In the genomic region with DNA sequence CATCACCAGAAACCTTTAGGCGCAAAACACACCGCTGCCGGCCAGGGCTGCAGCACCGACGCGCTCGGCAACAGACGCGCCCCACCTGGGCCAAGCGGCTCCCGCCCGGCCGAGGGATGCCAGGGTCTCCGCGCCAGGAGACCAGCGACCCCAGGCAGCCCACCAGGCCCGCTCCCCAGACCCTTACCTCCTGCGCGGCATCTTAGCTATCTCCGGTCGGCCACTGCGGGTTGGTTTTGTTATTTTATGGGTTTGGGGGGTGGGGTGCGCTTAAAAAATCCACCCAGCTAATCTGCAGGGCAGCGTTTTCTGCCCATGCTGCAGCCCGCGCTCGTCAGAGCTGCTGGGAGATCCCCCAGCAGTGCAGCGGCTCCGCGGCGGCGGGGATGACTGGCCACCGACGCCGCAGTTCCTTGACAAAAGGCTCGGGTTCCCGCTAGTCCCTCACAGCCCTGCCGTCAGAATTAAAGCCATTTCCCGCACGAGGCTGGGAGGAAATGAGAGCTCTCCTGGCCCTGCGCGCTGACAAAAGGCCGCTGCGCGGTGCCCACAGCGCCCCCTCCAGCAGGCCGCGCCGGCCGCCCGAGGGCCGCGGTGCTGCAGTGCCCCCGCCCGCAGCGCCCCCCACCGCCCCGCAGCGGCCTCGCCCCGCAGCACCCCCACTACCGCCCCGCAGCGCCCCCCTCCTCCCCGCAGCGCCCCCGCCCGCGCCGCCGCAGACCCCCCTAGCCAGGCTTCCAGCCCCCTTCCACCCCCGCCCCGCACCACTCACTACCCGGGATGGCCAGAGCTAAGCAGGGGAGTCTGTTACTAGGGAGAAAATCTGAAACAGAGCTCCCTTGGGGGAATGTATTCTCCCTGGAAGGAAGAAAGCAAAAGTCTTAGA, we compare ENCODE assay signal across 8 cellular contexts. TPM values are rescaled to one million over a fixed set of nuclear protein-coding genes. Genes with fewer than 3 reads are reported as not detected.
A peak's percentile ranks its signal among the peaks of the same experiment; 100 is the strongest.
DNase-seq lines count a peak whose midpoint lies in the region; ATAC-seq and TF ChIP-seq lines count a peak whose summit lies in the region.

A gene with protein sequence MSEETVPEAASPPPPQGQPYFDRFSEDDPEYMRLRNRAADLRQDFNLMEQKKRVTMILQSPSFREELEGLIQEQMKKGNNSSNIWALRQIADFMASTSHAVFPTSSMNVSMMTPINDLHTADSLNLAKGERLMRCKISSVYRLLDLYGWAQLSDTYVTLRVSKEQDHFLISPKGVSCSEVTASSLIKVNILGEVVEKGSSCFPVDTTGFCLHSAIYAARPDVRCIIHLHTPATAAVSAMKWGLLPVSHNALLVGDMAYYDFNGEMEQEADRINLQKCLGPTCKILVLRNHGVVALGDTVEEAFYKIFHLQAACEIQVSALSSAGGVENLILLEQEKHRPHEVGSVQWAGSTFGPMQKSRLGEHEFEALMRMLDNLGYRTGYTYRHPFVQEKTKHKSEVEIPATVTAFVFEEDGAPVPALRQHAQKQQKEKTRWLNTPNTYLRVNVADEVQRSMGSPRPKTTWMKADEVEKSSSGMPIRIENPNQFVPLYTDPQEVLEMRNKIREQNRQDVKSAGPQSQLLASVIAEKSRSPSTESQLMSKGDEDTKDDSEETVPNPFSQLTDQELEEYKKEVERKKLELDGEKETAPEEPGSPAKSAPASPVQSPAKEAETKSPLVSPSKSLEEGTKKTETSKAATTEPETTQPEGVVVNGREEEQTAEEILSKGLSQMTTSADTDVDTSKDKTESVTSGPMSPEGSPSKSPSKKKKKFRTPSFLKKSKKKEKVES (minus strand): TSS at position 502 of the 886 bp plus-strand sequence. CDS start 61,792 bp downstream, outside the sequence.

- H3K4me3 ChIP-seq in BJ (ENCODE audit: low read depth, low read length) = peak within 1 kb of the TSS; percentile 8; the same call in 1 of the 2 replicates
- peak within 1 kb of the TSS; percentile 76 for H3K4me3 ChIP-seq in NT2/D1 (ENCODE audit: insufficient read length, low read depth)
- H3K4me3 ChIP-seq in gastrocnemius medialis = peak within 1 kb of the TSS; percentile 38 to 52 (median 50)

- ATAC-seq in gastrocnemius medialis (peak in 1 of 2 donors; percentile 30), GM18502 (IDR thresholded peaks at IDR 0.05; ENCODE audit: poor library complexity, unreplicated experiment) (no peak), HG02678 (IDR thresholded peaks at IDR 0.05; ENCODE audit: unreplicated experiment) (no peak)

- H3K4me1 ChIP-seq in NT2/D1 (ENCODE audit: insufficient read depth, insufficient read length) (peaks cover 4% of the 10 kb centered on the region), gastrocnemius medialis (peaks cover 7 to 8% of the 10 kb centered on the region in 2 donors)

- H3K27me3 ChIP-seq in BJ (ENCODE audit: control insufficient read depth, insufficient read depth, low read length) (peaks cover 31% of the 10 kb centered on the region), NT2/D1 (ENCODE audit: insufficient read depth, insufficient read length) (no peaks in the 10 kb centered on the region), gastrocnemius medialis (peaks cover 34 to 53% (median 37%) of the 10 kb centered on the region in 3 donors)

- no peak for TF ChIP-seq CTCF in BJ (IDR thresholded peaks at IDR 0.05; ENCODE audit: insufficient read depth, low read depth, low read length)
- no peak for TF ChIP-seq CTCF in gastrocnemius medialis (IDR thresholded peaks at IDR 0.05 in 4 of 5, conservative IDR thresholded peaks at IDR 0.05 in 1 of 5)

- no peak for TF ChIP-seq POLR2A in gastrocnemius medialis (IDR thresholded peaks at IDR 0.05)

- H3K9me3 ChIP-seq in NT2/D1 (ENCODE audit: insufficient read depth, low read length) (no peaks in the 10 kb centered on the region), gastrocnemius medialis (no peaks in the 10 kb centered on the region)

- in situ Hi-C loops in gastrocnemius medialis (cut with MboI; ENCODE audit: low sequenced_read_pairs in 4 of 4) = no loop called here

- H3K27ac ChIP-seq in gastrocnemius medialis = no peak within 1 kb of the TSS

- CTCF ChIA-PET in BJ (lab: Yijun Ruan, JAX) (interaction anchor here (0.8 to 2.5 kb wide), 4 partner anchors 9 to 466 kb away, joined by 3 to 9 read pairs (median 4); a partner anchor contains a TSS), HEK293T (lab: Yijun Ruan, JAX) (interaction anchor here (0.5 to 1.7 kb wide), 11 partner anchors 9 to 111 kb away, joined by 3 to 12 read pairs (median 4); no protein-coding TSS in a partner anchor)

- DNase-seq in BJ (ENCODE audit: low read depth) (no peak), HEK293T (ENCODE audit: extremely low spot score) (peak; percentile 82), NT2/D1 (ENCODE audit: low read depth, low spot score) (peak; percentile 77), amygdala (lab: John Stamatoyannopoulos, UW) (peak in 30 of 56 donors; percentile 2 to 60 (median 26)), hypothalamus (lab: John Stamatoyannopoulos, UW) (peak in 26 of 51 donors; percentile 5 to 65 (median 30)), gastrocnemius medialis (no peak)

- intact Hi-C loops in gastrocnemius medialis (cut with DNase I; ENCODE audit: low total_unique reads) = no loop called here

- peak within 1 kb of the TSS; percentile 81 for H3K9ac ChIP-seq in NT2/D1 (ENCODE audit: insufficient read length, low read depth)

- H3K36me3 ChIP-seq in BJ (ENCODE audit: control insufficient read depth, insufficient read depth, low read length) (no peaks in the 10 kb centered on the region), NT2/D1 (ENCODE audit: insufficient read depth, insufficient read length, low read length) (no peaks in the 10 kb centered on the region), gastrocnemius medialis (no peaks in the 10 kb centered on the region)

- POLR2A ChIA-PET in BJ (lab: Charles Lee) (no interaction called here), HEK293T (lab: Yijun Ruan, JAX) (interaction anchor here (0.7 to 1.6 kb wide), 8 partner anchors 9 to 474 kb away, joined by 3 to 7 read pairs (median 4); a partner anchor contains a TSS)

TF ChIP-seq in HEK293T, 16 proteins besides CTCF, POLR2A, EP300 and RAD21:
- TF ChIP-seq SP1 (IDR thresholded peaks at IDR 0.05) (no peak), L3MBTL2 (conservative IDR thresholded peaks at IDR 0.05) (peak; percentile 62; the same call in 1 of the 2 replicates)

RNA-seq across cellular contexts. Expression of the gene that starts here (rescaled TPM):
- polyA plus RNA-seq in BJ (2011; rRNA removed) = not detected in 2 replicates
- polyA minus RNA-seq in BJ (2011; rRNA and poly(A)+ RNA removed) = 0.05 TPM in 1 of 2 replicates, not detected in the other
- under 1 TPM; 0.20 to 0.75 (median 0.48) TPM for total RNA-seq in gastrocnemius medialis

Comparison
In these comparisons a context has a peak if more than half of its experiments do, and no peak if none do; other contexts are left out.
1. DNase-seq: peak in HEK293T (single experiment), NT2/D1 (single experiment), amygdala (30 of 56) and hypothalamus (26 of 51); none in BJ (single experiment) and gastrocnemius medialis (0 of 2).
2. H3K4me3 ChIP-seq: peak in every context shown above with its lines; median percentile 76 in NT2/D1; 50 in gastrocnemius medialis; 8 in BJ.